ENCODE assay signal across 1 cellular context in genomic region chr1:115137191-115137590, GRCh38.
TF ChIP-seq lines count a peak whose summit lies in the region.

No MANE protein-coding gene starts in this region.

TF ChIP-seq in IMR-90, 13 proteins besides CTCF, POLR2A, EP300 and RAD21 (continued from another document):
- TF ChIP-seq USF2 (IDR thresholded peaks at IDR 0.05; ENCODE audit: low read depth, low read length) (no peak), RCOR1 (IDR thresholded peaks at IDR 0.05; ENCODE audit: insufficient replicate concordance, low read length) (no peak), BHLHE40 (IDR thresholded peaks at IDR 0.05; ENCODE audit: low read depth, low read length) (no peak), FOS (IDR thresholded peaks at IDR 0.05; ENCODE audit: low read depth, low read length) (no peak), MAFK (IDR thresholded peaks at IDR 0.05; ENCODE audit: low read depth, low read length) (no peak), ELK1 (IDR thresholded peaks at IDR 0.05; ENCODE audit: borderline replicate concordance, low read depth, low read length) (no peak), NFE2L2 (IDR thresholded peaks at IDR 0.05; ENCODE audit: low read depth, low read length) (no peak), MXI1 (IDR thresholded peaks at IDR 0.05; ENCODE audit: borderline replicate concordance, low read depth, low read length) (no peak), MAZ (IDR thresholded peaks at IDR 0.05; ENCODE audit: borderline replicate concordance, low read depth, low read length) (no peak), CEBPB (IDR thresholded peaks at IDR 0.05; ENCODE audit: low read depth, low read length) (no peak), RFX5 (IDR thresholded peaks at IDR 0.05; ENCODE audit: low read depth, low read length) (no peak)
